In genomic region chr7:82443044-82443800, GRCh38 we compare ENCODE assay signal across 1 cellular context.
TF ChIP-seq lines count a peak whose summit lies in the region.

Gene CACNA2D1, minus strand, starts transcription at chr7:82443777.

TF ChIP-seq in GM23338, 12 proteins besides CTCF, POLR2A, EP300 and RAD21 (continued from another document):
- no peak for TF ChIP-seq ZNF462 (CRISPR knock-in tag; IDR thresholded peaks at IDR 0.05)
- TF ChIP-seq, protein P1, sequence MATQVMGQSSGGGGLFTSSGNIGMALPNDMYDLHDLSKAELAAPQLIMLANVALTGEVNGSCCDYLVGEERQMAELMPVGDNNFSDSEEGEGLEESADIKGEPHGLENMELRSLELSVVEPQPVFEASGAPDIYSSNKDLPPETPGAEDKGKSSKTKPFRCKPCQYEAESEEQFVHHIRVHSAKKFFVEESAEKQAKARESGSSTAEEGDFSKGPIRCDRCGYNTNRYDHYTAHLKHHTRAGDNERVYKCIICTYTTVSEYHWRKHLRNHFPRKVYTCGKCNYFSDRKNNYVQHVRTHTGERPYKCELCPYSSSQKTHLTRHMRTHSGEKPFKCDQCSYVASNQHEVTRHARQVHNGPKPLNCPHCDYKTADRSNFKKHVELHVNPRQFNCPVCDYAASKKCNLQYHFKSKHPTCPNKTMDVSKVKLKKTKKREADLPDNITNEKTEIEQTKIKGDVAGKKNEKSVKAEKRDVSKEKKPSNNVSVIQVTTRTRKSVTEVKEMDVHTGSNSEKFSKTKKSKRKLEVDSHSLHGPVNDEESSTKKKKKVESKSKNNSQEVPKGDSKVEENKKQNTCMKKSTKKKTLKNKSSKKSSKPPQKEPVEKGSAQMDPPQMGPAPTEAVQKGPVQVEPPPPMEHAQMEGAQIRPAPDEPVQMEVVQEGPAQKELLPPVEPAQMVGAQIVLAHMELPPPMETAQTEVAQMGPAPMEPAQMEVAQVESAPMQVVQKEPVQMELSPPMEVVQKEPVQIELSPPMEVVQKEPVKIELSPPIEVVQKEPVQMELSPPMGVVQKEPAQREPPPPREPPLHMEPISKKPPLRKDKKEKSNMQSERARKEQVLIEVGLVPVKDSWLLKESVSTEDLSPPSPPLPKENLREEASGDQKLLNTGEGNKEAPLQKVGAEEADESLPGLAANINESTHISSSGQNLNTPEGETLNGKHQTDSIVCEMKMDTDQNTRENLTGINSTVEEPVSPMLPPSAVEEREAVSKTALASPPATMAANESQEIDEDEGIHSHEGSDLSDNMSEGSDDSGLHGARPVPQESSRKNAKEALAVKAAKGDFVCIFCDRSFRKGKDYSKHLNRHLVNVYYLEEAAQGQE (IDR thresholded peaks at IDR 0.05; ENCODE audit: unreplicated experiment) = no peak
- TF ChIP-seq CREB1 (CRISPR knock-in tag; IDR thresholded peaks at IDR 0.05; ENCODE audit: low read depth) = no peak
